ENCODE assay signal across 8 cellular contexts in the genomic region with DNA sequence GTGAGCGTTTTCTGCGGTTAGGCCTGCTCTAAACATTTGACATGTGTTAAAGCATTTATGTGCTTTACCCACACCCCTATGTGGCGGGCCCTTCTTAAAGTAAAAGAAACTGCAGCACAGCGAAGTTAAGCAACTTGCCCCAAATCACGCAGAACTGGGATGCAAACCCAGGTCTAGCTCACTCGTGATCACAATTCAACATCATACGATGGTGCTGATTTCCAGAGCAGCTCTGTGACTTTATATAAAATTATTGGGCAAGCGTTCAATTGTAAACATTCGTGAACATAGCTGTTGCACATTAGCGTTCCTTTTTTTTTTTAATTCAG. TPM values are rescaled to one million over a fixed set of nuclear protein-coding genes. Genes with fewer than 3 reads are reported as not detected.
DNase-seq lines count a peak whose midpoint lies in the region; ATAC-seq and TF ChIP-seq lines count a peak whose summit lies in the region.

No MANE protein-coding gene starts in this region.

- 7 to 22% methylated on average over 10 of the region's 10 CpGs for WGBS in sigmoid colon, 2 donors

- H3K4me3 ChIP-seq in WERI-Rb-1 (ENCODE audit: low read depth, low read length) (peak overlapping the region; percentile 49), sigmoid colon (peak overlapping the region; percentile 54 to 60 (median 56))

- H3K4me1 ChIP-seq in sigmoid colon = peaks cover 0 to 11% (median 5%) of the 10 kb centered on the region in 4 donors

- H3K27me3 ChIP-seq in WERI-Rb-1 (ENCODE audit: insufficient read depth, low read depth, severe bottlenecking) = no peaks in the 10 kb centered on the region
- H3K27me3 ChIP-seq in sigmoid colon = no peaks in the 10 kb centered on the region

- intact Hi-C loops in Right ventricle myocardium superior (cut with DNase I) (loop anchor here (5.0 kb wide), 1 partner anchor 190 kb away; no protein-coding TSS in a partner anchor), sigmoid colon (cut with DNase I) (loop anchor here (2.0 to 10.0 kb wide), 5 partner anchors 90 to 958 kb away; a partner anchor contains a TSS)

- TF ChIP-seq CTCF in WERI-Rb-1 (IDR thresholded peaks at IDR 0.05; ENCODE audit: low read depth, low read length) = no peak
- no peak for TF ChIP-seq CTCF in sigmoid colon (IDR thresholded peaks at IDR 0.05)

- no peaks in the 10 kb centered on the region for H3K36me3 ChIP-seq in WERI-Rb-1
- H3K36me3 ChIP-seq in sigmoid colon = no peaks in the 10 kb centered on the region

- H3K27ac ChIP-seq in WERI-Rb-1 (peak overlapping the region; percentile 80), sigmoid colon (peak overlapping the region; percentile 93 to 96 (median 94))

- no peak for TF ChIP-seq POLR2A in sigmoid colon (IDR thresholded peaks at IDR 0.05)

- no peak for DNase-seq in WERI-Rb-1
- DNase-seq in Right ventricle myocardium superior = no peak
- no peak for DNase-seq in sigmoid colon
- no peak for DNase-seq in CD1c-positive myeloid dendritic cell (ENCODE audit: extremely low spot score)
- DNase-seq in SKM-1 treated with dmso at 0.1 percent for 144 hours (lab: John Stamatoyannopoulos, UW; ENCODE audit: unreplicated experiment) = no peak
- no peak for DNase-seq in EL

- H3K9me3 ChIP-seq in WERI-Rb-1 (ENCODE audit: severe bottlenecking) (no peaks in the 10 kb centered on the region), sigmoid colon (no peaks in the 10 kb centered on the region)

- no peak for TF ChIP-seq EP300 in sigmoid colon (IDR thresholded peaks at IDR 0.05)

- ATAC-seq in GM19395 (IDR thresholded peaks at IDR 0.05; ENCODE audit: unreplicated experiment) = peak; percentile 18
- ATAC-seq in Right ventricle myocardium superior (ENCODE audit: poor library complexity) = peak; percentile 13
- ATAC-seq in HG02840 (IDR thresholded peaks at IDR 0.05; ENCODE audit: low FRiP score, unreplicated experiment) = no peak

RNA-seq across cellular contexts. Expression of a gene that starts 0.7 kb away (rescaled TPM):
- total RNA-seq in Right ventricle myocardium superior (5.1 TPM), sigmoid colon (1 to 10 TPM; 1.2 to 4.9 (median 2.1) TPM)
- 1 to 10 TPM in 2 of 3 donors, not detected in 1; 1.2 to 2.0 TPM for polyA plus RNA-seq in sigmoid colon

RNA-seq across cellular contexts. Expression of a gene that starts 27.4 kb away (rescaled TPM):
- total RNA-seq in Right ventricle myocardium superior (not detected), sigmoid colon (under 1 TPM in 2 of 4 donors, not detected in 2; 0.14 to 0.36 TPM)
- polyA plus RNA-seq in sigmoid colon = under 1 TPM in 2 of 3 donors, not detected in 1; 0.36 to 0.60 TPM

RNA-seq across cellular contexts. Expression of a gene that starts 35.5 kb away (rescaled TPM):
- total RNA-seq in Right ventricle myocardium superior (not detected), sigmoid colon (1 to 10 TPM in 1 of 4 donors, not detected in 3; 1.1 TPM)
- polyA plus RNA-seq in sigmoid colon = under 1 TPM in 1 of 3 donors, not detected in 2; 0.36 TPM
